Comparison of ENCODE assay signal across 8 cellular contexts in genomic region chr1:44807364-44808062, GRCh38. TPM values are rescaled to one million over a fixed set of nuclear protein-coding genes. Genes with fewer than 3 reads are reported as not detected.
A peak's percentile ranks its signal among the peaks of the same experiment; 100 is the strongest.
DNase-seq lines count a peak whose midpoint lies in the region; ATAC-seq and TF ChIP-seq lines count a peak whose summit lies in the region.

No MANE protein-coding gene starts in this region.

- H3K27me3 Mint-ChIP-seq in activated naive CD4-positive, alpha-beta T cell treated with anti-CD3 and anti-CD28 coated beads, Interleukin-2, amount 10 ng/mL, durations not matched to agents 7 days and 5 days: no peaks in the 10 kb centered on the region

- H3K9me3 ChIP-seq in gastroesophageal sphincter (no peaks in the 10 kb centered on the region), neutrophil (no peaks in the 10 kb centered on the region)

- peaks cover 89% of the 10 kb centered on the region for H3K4me1 Mint-ChIP-seq in activated naive CD4-positive, alpha-beta T cell treated with anti-CD3 and anti-CD28 coated beads, Interleukin-2, amount 10 ng/mL, durations not matched to agents 7 days and 5 days

- peak in 1 of 4 experiments; percentile 30 for TF ChIP-seq CTCF in gastroesophageal sphincter (IDR thresholded peaks at IDR 0.05)
- TF ChIP-seq CTCF in neutrophil (IDR thresholded peaks at IDR 0.05): peak; percentile 39

- TF ChIP-seq EP300 in gastroesophageal sphincter (IDR thresholded peaks at IDR 0.05): no peak

- in situ Hi-C loops in SK-MEL-5 (cut with HindIII; ENCODE audit: low pct_unique_long_range_greater_than_20kb, low sequenced_read_pairs): no loop called here

- H3K27ac ChIP-seq in gastroesophageal sphincter (peak overlapping the region; percentile 95 to 99 (median 96)), neutrophil (peak overlapping the region; percentile 100), substantia nigra (ENCODE audit: low read depth, low read length, poor library complexity, severe bottlenecking) (peak overlapping the region; percentile 94)

- H3K36me3 ChIP-seq in gastroesophageal sphincter (peaks cover 0 to 41% of the 10 kb centered on the region in 2 donors), neutrophil (peaks cover 46% of the 10 kb centered on the region)

- 0% methylated on average over 1 of the region's 16 CpGs; no CpG with 5 or more reads in 1 of the 2 donors for whole genome bisulfite sequencing in gastroesophageal sphincter (ENCODE audit: low coverage in 1 of 2), 2 donors

- peak; percentile 33 for ATAC-seq in GM18870 (IDR thresholded peaks at IDR 0.05; ENCODE audit: unreplicated experiment)
- peak; percentile 29 for ATAC-seq in HG03521 (IDR thresholded peaks at IDR 0.05; ENCODE audit: unreplicated experiment)
- ATAC-seq in gastroesophageal sphincter: peak; percentile 89
- ATAC-seq in GM18858 (IDR thresholded peaks at IDR 0.05; ENCODE audit: unreplicated experiment): no peak

- no peaks in the 10 kb centered on the region for H3K9me3 Mint-ChIP-seq in activated naive CD4-positive, alpha-beta T cell treated with anti-CD3 and anti-CD28 coated beads, Interleukin-2, amount 10 ng/mL, durations not matched to agents 7 days and 5 days

- peaks cover 17 to 89% (median 73%) of the 10 kb centered on the region in 3 donors for H3K4me1 ChIP-seq in gastroesophageal sphincter
- H3K4me1 ChIP-seq in neutrophil (ENCODE audit: control insufficient read depth in 1 of 2, insufficient read depth in 1 of 2, low read depth in 1 of 2, low read length in 1 of 2): peaks cover 56 to 75% of the 10 kb centered on the region in 2 experiments

- H3K4me3 ChIP-seq in gastroesophageal sphincter (peak overlapping the region in 1 of 2 donors; percentile 44), neutrophil (ENCODE audit: low read depth in 1 of 2, low read length in 1 of 2) (peak overlapping the region; percentile 11 to 56)

- peak; percentile 25 to 33 for TF ChIP-seq POLR2A in gastroesophageal sphincter (IDR thresholded peaks at IDR 0.05)

- peak overlapping the region; percentile 99 for H3K27ac Mint-ChIP-seq in activated naive CD4-positive, alpha-beta T cell treated with anti-CD3 and anti-CD28 coated beads, Interleukin-2, amount 10 ng/mL, durations not matched to agents 7 days and 5 days

- H3K27me3 ChIP-seq in gastroesophageal sphincter (no peaks in the 10 kb centered on the region), neutrophil (no peaks in the 10 kb centered on the region)

- H3K4me3 Mint-ChIP-seq in activated naive CD4-positive, alpha-beta T cell treated with anti-CD3 and anti-CD28 coated beads, Interleukin-2, amount 10 ng/mL, durations not matched to agents 7 days and 5 days: peak overlapping the region; percentile 67

- CTCF ChIA-PET in activated naive CD4-positive, alpha-beta T cell treated with anti-CD3 and anti-CD28 coated beads, Interleukin-2, amount 10 ng/mL, durations not matched to agents 7 days and 5 days (lab: Charles Lee): interaction anchor here (1.2 to 4.5 kb wide), 4 partner anchors 7 to 29 kb away, joined by 3 to 39 read pairs (median 24); partner anchors contain the start of gene PLK3

- peak; percentile 90 for DNase-seq in SK-MEL-5 (ENCODE audit: low read depth, low spot score)
- peak; percentile 97 for DNase-seq in activated naive CD4-positive, alpha-beta T cell treated with anti-CD3 and anti-CD28 coated beads, Interleukin-2, amount 10 ng/mL, durations not matched to agents 7 days and 5 days
- DNase-seq in substantia nigra (lab: John Stamatoyannopoulos, UW): peak in 47 of 49 donors; percentile 22 to 87 (median 68)

- peaks cover 61% of the 10 kb centered on the region for H3K36me3 Mint-ChIP-seq in activated naive CD4-positive, alpha-beta T cell treated with anti-CD3 and anti-CD28 coated beads, Interleukin-2, amount 10 ng/mL, durations not matched to agents 7 days and 5 days

RNA-seq across cellular contexts. Expression of gene DYNLT4, which starts 0.4 kb away (rescaled TPM):
- not detected in 2 replicates for total RNA-seq in SK-MEL-5 (2014; rRNA removed; shearing (Covaris generic))
- 0.64 and 0.87 TPM in 2 replicates for polyA plus RNA-seq in SK-MEL-5 (2015; cell fraction: cytosol; rRNA removed)
- polyA plus RNA-seq in SK-MEL-5 (2015; cell fraction: nucleus; rRNA removed): not detected in 2 replicates
- total RNA-seq in gastroesophageal sphincter: 1 to 10 TPM in 1 of 4 donors, not detected in 3; 1.4 TPM

RNA-seq across cellular contexts. Expression of gene BTBD19, which starts 0.8 kb away (rescaled TPM):
- 0.69 TPM in 1 of 2 replicates, not detected in the other for total RNA-seq in SK-MEL-5 (2014; rRNA removed; shearing (Covaris generic))
- polyA plus RNA-seq in SK-MEL-5 (2015; cell fraction: cytosol; rRNA removed): 0.77 and 0.94 TPM in 2 replicates
- 4.6 and 11.6 TPM in 2 replicates for polyA plus RNA-seq in SK-MEL-5 (2015; cell fraction: nucleus; rRNA removed)
- 10 to 100 TPM in 1 of 4 donors, 1 to 10 TPM in 2, under 1 TPM in 1; 0.22 to 12.1 (median 5.6) TPM for total RNA-seq in gastroesophageal sphincter

RNA-seq across cellular contexts. Expression of gene PLK3, which starts 7.3 kb away (rescaled TPM):
- total RNA-seq in SK-MEL-5 (2014; rRNA removed; shearing (Covaris generic)): 3.4 and 5.0 TPM in 2 replicates
- polyA plus RNA-seq in SK-MEL-5 (2015; cell fraction: cytosol; rRNA removed): 11.9 and 14.0 TPM in 2 replicates
- polyA plus RNA-seq in SK-MEL-5 (2015; cell fraction: nucleus; rRNA removed): 48.2 and 66.3 TPM in 2 replicates
- total RNA-seq in gastroesophageal sphincter: 10 to 100 TPM in 3 of 4 donors, 1 to 10 TPM in 1; 9.4 to 31.2 (median 12.0) TPM

RNA-seq across cellular contexts. Expression of gene BEST4, which starts 19.5 kb away (rescaled TPM):
- total RNA-seq in SK-MEL-5 (2014; rRNA removed; shearing (Covaris generic)): not detected in 2 replicates
- polyA plus RNA-seq in SK-MEL-5 (2015; cell fraction: cytosol; rRNA removed): not detected in 2 replicates
- polyA plus RNA-seq in SK-MEL-5 (2015; cell fraction: nucleus; rRNA removed): 0.37 TPM in 1 of 2 replicates, not detected in the other
- total RNA-seq in gastroesophageal sphincter: under 1 TPM in 2 of 4 donors, not detected in 2; 0.15 to 0.31 TPM

RNA-seq across cellular contexts. Expression of gene RPS8, which starts 32.2 kb away (rescaled TPM):
- total RNA-seq in SK-MEL-5 (2014; rRNA removed; shearing (Covaris generic)): 2,103 and 2,284 TPM in 2 replicates
- 1,389 and 1,763 TPM in 2 replicates for polyA plus RNA-seq in SK-MEL-5 (2015; cell fraction: cytosol; rRNA removed)
- polyA plus RNA-seq in SK-MEL-5 (2015; cell fraction: nucleus; rRNA removed): 510 and 564 TPM in 2 replicates
- total RNA-seq in gastroesophageal sphincter: 1,000 to 10,000 TPM; 1,157 to 3,010 (median 2,305) TPM
